ENCODE assay signal across 8 cellular contexts in genomic region chr4:23934915-23935314, GRCh38. TPM values are rescaled to one million over a fixed set of nuclear protein-coding genes. Genes with fewer than 3 reads are reported as not detected.
DNase-seq lines count a peak whose midpoint lies in the region; ATAC-seq, FAIRE-seq and TF ChIP-seq lines count a peak whose summit lies in the region.

No MANE protein-coding gene starts in this region.

- H3K9me3 ChIP-seq in H9 (ENCODE audit: control insufficient read depth, low read depth, low read length) (no peaks in the 10 kb centered on the region), right cardiac atrium (ENCODE audit: control insufficient read depth, low read length) (no peaks in the 10 kb centered on the region)

- H3K4me1 ChIP-seq in H9 (ENCODE audit: insufficient read depth, low read length) (peaks cover 22% of the 10 kb centered on the region), right cardiac atrium (ENCODE audit: control insufficient read depth, insufficient read depth, low read length) (peaks cover 13% of the 10 kb centered on the region)

- no CpG with 5 or more reads among the region's 3 CpGs for WGBS in H9 (ENCODE audit: extremely low coverage, insufficient read length, low lambda C conversion rate)
- WGBS in right cardiac atrium, result 22% methylated on average over 3 of the region's 3 CpGs

- H3K9me3 Mint-ChIP-seq in H9, result no peaks in the 10 kb centered on the region; a peak in 1 of 5 replicates

- H3K18ac ChIP-seq in H9 (ENCODE audit: insufficient read length, low read depth, low read length), result no peak overlapping the region

- H3K79me2 ChIP-seq in H9 (ENCODE audit: insufficient read depth, low read length), result no peaks in the 10 kb centered on the region

- H2BK5ac ChIP-seq in H9 (ENCODE audit: insufficient read length, low read length), result no peak overlapping the region

- no peaks in the 10 kb centered on the region for H3K27me3 ChIP-seq in H9 (ENCODE audit: insufficient read depth, low read length)
- H3K27me3 ChIP-seq in right cardiac atrium (ENCODE audit: control insufficient read depth, insufficient read depth), result no peaks in the 10 kb centered on the region

- no peak overlapping the region for H3K4me3 Mint-ChIP-seq in H9

- H3K4me1 Mint-ChIP-seq in H9, result peaks cover 60% of the 10 kb centered on the region in 2 experiments

- no peak for DNase-seq in H9
- peak; percentile 95 for DNase-seq in astrocyte of the cerebellum (ENCODE audit: low read depth)
- peak; percentile 68 to 78 (median 70) for DNase-seq in right cardiac atrium
- peak; percentile 91 for DNase-seq in smooth muscle cell of the brain vasculature (ENCODE audit: low read depth, low spot score)
- no peak for DNase-seq in CD1c-positive myeloid dendritic cell (ENCODE audit: extremely low spot score)
- DNase-seq in D721Med (ENCODE audit: insufficient read length, low spot score), result no peak

- no peak overlapping the region for H4K8ac ChIP-seq in H9 (replicated peaks; ENCODE audit: insufficient read length, low read depth, low read length)

- H3K23me2 ChIP-seq in H9 (ENCODE audit: insufficient read length, low read depth, low read length, poor library complexity, severe bottlenecking), result no peaks in the 10 kb centered on the region

- no peak overlapping the region for H2AK5ac ChIP-seq in H9 (ENCODE audit: insufficient read length, low read length)

- intact Hi-C loops in right cardiac atrium (cut with DNase I), result loop anchor here in 1 of 4 donors (5.0 kb wide), 1 partner anchor 48 kb away; no protein-coding TSS in a partner anchor

- no peak overlapping the region for H3K56ac ChIP-seq in H9 (ENCODE audit: insufficient read length, low read depth, low read length)

- no peak overlapping the region for H4K91ac ChIP-seq in H9 (ENCODE audit: insufficient read length, low read depth, low read length)

- no peak overlapping the region for H3K4me2 ChIP-seq in H9 (ENCODE audit: insufficient read depth, insufficient read length, low read length)

- no peak overlapping the region for H3T11ph ChIP-seq in H9 (ENCODE audit: low read length)

- in situ Hi-C loops in astrocyte of the cerebellum (cut with HindIII; ENCODE audit: low sequenced_read_pairs), result no loop called here

- no peak overlapping the region for H2BK20ac ChIP-seq in H9 (ENCODE audit: low read depth, low read length, poor library complexity, severe bottlenecking)

- H3K27ac ChIP-seq in H9 (ENCODE audit: insufficient read length, low read depth, low read length) (no peak overlapping the region), right cardiac atrium (ENCODE audit: low read length) (peak overlapping the region; percentile 71)

- no peak for FAIRE-seq in D721Med (lab: Jason Lieb, UNC)

- H3K27ac Mint-ChIP-seq in H9, result peak overlapping the region in 2 of 3 experiments; percentile 82 to 93; a peak in 3 of 7 replicates

- ATAC-seq in right cardiac atrium (peak; percentile 61 to 66), GM21367 (IDR thresholded peaks at IDR 0.05; ENCODE audit: unreplicated experiment) (no peak), HG03460 (IDR thresholded peaks at IDR 0.05; ENCODE audit: unreplicated experiment) (no peak)

- no peak overlapping the region for H4K5ac ChIP-seq in H9 (ENCODE audit: insufficient read length, low read depth, low read length)

- no peaks in the 10 kb centered on the region for H3K79me1 ChIP-seq in H9 (ENCODE audit: insufficient read depth, low read depth, low read length, poor library complexity, severe bottlenecking)

- no peak overlapping the region for H2BK15ac ChIP-seq in H9 (ENCODE audit: low read depth, low read length)

- peaks cover 0 to 2% (median 0%) of the 10 kb centered on the region in 3 experiments; a peak in 3 of 7 replicates for H3K36me3 Mint-ChIP-seq in H9 (ENCODE audit: insufficient read depth in 1 of 3, low read depth in 3 of 3)

- no peak overlapping the region; the same call in 1 of the 2 replicates for H3K4ac ChIP-seq in H9 (ENCODE audit: low read depth, low read length)

- H3K27me3 Mint-ChIP-seq in H9 (ENCODE audit: low read depth), result no peaks in the 10 kb centered on the region

- no peak overlapping the region for H3K4me3 ChIP-seq in astrocyte of the cerebellum (ENCODE audit: low read depth, low read length)
- H3K4me3 ChIP-seq in right cardiac atrium (ENCODE audit: low read length), result no peak overlapping the region

- no peak overlapping the region for H3K23ac ChIP-seq in H9 (ENCODE audit: insufficient read length, low read depth, low read length)

- TF ChIP-seq CTCF in H9 (conservative IDR thresholded peaks at IDR 0.05), result no peak
- no peak for TF ChIP-seq CTCF in astrocyte of the cerebellum (IDR thresholded peaks at IDR 0.05; ENCODE audit: low read depth, low read length, missing control alignments)
- no peak for TF ChIP-seq CTCF in D721Med (IDR thresholded peaks at IDR 0.05; ENCODE audit: insufficient read depth, missing control alignments)

- no peak overlapping the region for H3K14ac ChIP-seq in H9 (ENCODE audit: insufficient read depth, low read length)

- H2AFZ ChIP-seq in H9 (ENCODE audit: low read length), result no peak overlapping the region

- H3K9ac ChIP-seq in H9 (ENCODE audit: extremely low read depth, insufficient read length, low read length), result no peak overlapping the region

- H2BK120ac ChIP-seq in H9 (ENCODE audit: low read depth, low read length, poor library complexity, severe bottlenecking), result no peak overlapping the region

- no peak overlapping the region for H2BK12ac ChIP-seq in H9 (ENCODE audit: insufficient read length, low read depth, low read length)

- H4K20me1 ChIP-seq in H9 (ENCODE audit: control insufficient read depth, insufficient read depth, insufficient read length), result no peaks in the 10 kb centered on the region

RNA-seq across cellular contexts. Expression of gene PPARGC1A, which starts 45.1 kb away (rescaled TPM):
- total RNA-seq in H9 (2021) (1.2 and 1.7 TPM in 2 replicates), right cardiac atrium (100 to 1,000 TPM in 1 of 4 donors, 10 to 100 TPM in 3; 74.7 to 130 (median 82.0) TPM)
- polyA plus RNA-seq in right cardiac atrium, result 22.2 TPM

Comparison
In these comparisons a context has a peak if more than half of its experiments do, and no peak if none do; other contexts are left out.
1. DNase-seq: peak in astrocyte of the cerebellum (single experiment), right cardiac atrium (3 of 3) and smooth muscle cell of the brain vasculature (single experiment); none in H9 (single experiment), CD1c-positive myeloid dendritic cell (single experiment) and D721Med (single experiment).
2. ATAC-seq: peak in right cardiac atrium (2 of 2); none in GM21367 (single experiment) and HG03460 (single experiment).
3. RNA of gene PPARGC1A, which starts 45.1 kb away (total RNA-seq): 74.7 to 130 TPM in right cardiac atrium; 1.2 to 1.7 TPM in H9; every median in the first group is over 10 times any median in the second.